Comparison of ENCODE assay signal across 23 cellular contexts in genomic region chr19:1717970-1718264, GRCh38. TPM values are rescaled to one million over a fixed set of nuclear protein-coding genes. Genes with fewer than 3 reads are reported as not detected.
A peak's percentile ranks its signal among the peaks of the same experiment; 100 is the strongest.
DNase-seq lines count a peak whose midpoint lies in the region; ATAC-seq, FAIRE-seq and TF ChIP-seq lines count a peak whose summit lies in the region.
"Had no signal": no experiment of that assay in that cellular context is flagged by ENCODE, and none has a peak within 500 bp of the region (broad histone marks: within the 10 kb centered on the region; RNA-seq: fewer than 3 reads in every experiment).

No MANE protein-coding gene starts in this region.

- TF ChIP-seq EP300 in K562 (IDR thresholded peaks at IDR 0.05; ENCODE audit: low read length) = no peak

- H2BK120ac ChIP-seq in H9 (ENCODE audit: low read depth, low read length, poor library complexity, severe bottlenecking) = no peak overlapping the region

- no peak overlapping the region for H2AFZ ChIP-seq in GM23338
- H2AFZ ChIP-seq in H9 (ENCODE audit: low read length) = no peak overlapping the region
- H2AFZ ChIP-seq in K562 (ENCODE audit: low read depth, low read length) = no peak overlapping the region

- no TSS peak for BruUV-seq in K562 (replicated peaks; lab: Mats Ljungman, UMichigan)

- in situ Hi-C loops in K562 (cut with MboI) = no loop called here

- H3K36me3 ChIP-seq in GM23338 (ENCODE audit: insufficient read depth) = no peaks in the 10 kb centered on the region
- no peaks in the 10 kb centered on the region for H3K36me3 ChIP-seq in K562 (ENCODE audit: control insufficient read depth, insufficient read depth, low read length)
- H3K36me3 ChIP-seq: BE2C had no signal

- CTCF ChIA-PET in K562 (lab: Yijun Ruan, JAX; ENCODE audit: low intra/inter-chr PET ratio) = no interaction called here

- no peak overlapping the region for H2BK20ac ChIP-seq in H9 (ENCODE audit: low read depth, low read length, poor library complexity, severe bottlenecking)

- POLR2A ChIA-PET in K562 (lab: Yijun Ruan, JAX) = interaction anchor here (0.6 kb wide), 1 partner anchor 262 kb away, joined by 4 read pairs; no protein-coding TSS in a partner anchor

- no peak overlapping the region for H2BK15ac ChIP-seq in H9 (ENCODE audit: low read depth, low read length)

- H3K9me3 ChIP-seq in H9 (ENCODE audit: control insufficient read depth, low read depth, low read length) (no peaks in the 10 kb centered on the region), K562 (replicated peaks; ENCODE audit: control insufficient read depth, insufficient read depth, low read depth, low read length) (no peaks in the 10 kb centered on the region)
- H3K9me3 ChIP-seq: BE2C, Caco-2 had no signal

- no peak overlapping the region for H3K14ac ChIP-seq in H9 (ENCODE audit: insufficient read depth, low read length)

- H3K27ac ChIP-seq in GM23338 (ENCODE audit: low read depth) (no peak overlapping the region), H9 (ENCODE audit: insufficient read length, low read depth, low read length) (no peak overlapping the region), K562 (ENCODE audit: extremely low read depth, low read depth, low read length) (no peak overlapping the region)
- H3K27ac ChIP-seq: C4-2B, KMS-11 had no signal

- H3K27me3 ChIP-seq in GM23338 (ENCODE audit: insufficient read depth) (peaks cover 20% of the 10 kb centered on the region), H9 (ENCODE audit: insufficient read depth, low read length) (no peaks in the 10 kb centered on the region; the same call in 1 of the 2 replicates), K562 (ENCODE audit: control insufficient read depth in 2 of 2, insufficient read depth in 2 of 2, low read length in 2 of 2) (peaks cover 3 to 30% of the 10 kb centered on the region in 2 experiments)

- no peaks in the 10 kb centered on the region for H3K79me2 ChIP-seq in GM23338 (replicated peaks; ENCODE audit: insufficient read depth)
- H3K79me2 ChIP-seq in H9 (ENCODE audit: insufficient read depth, low read length) = no peaks in the 10 kb centered on the region
- no peaks in the 10 kb centered on the region for H3K79me2 ChIP-seq in K562 (ENCODE audit: control insufficient read depth, insufficient read depth, low read length)

- no peaks in the 10 kb centered on the region for H3K79me1 ChIP-seq in H9 (ENCODE audit: insufficient read depth, low read depth, low read length, poor library complexity, severe bottlenecking)

- H3K27me3 Mint-ChIP-seq in GM23338 (ENCODE audit: insufficient read depth, low read depth, poor library complexity) (peaks cover 30% of the 10 kb centered on the region), H9 (ENCODE audit: low read depth) (peaks cover 82% of the 10 kb centered on the region), nephron (ENCODE audit: low read depth) (peaks cover 86% of the 10 kb centered on the region)

- no peak for FAIRE-seq in K562 (lab: Jason Lieb, UNC)
- FAIRE-seq: A204.1, D721Med, GM12892, GM18507 had no signal

- H3K4me1 Mint-ChIP-seq in GM23338 (peaks cover 13% of the 10 kb centered on the region), H9 (peaks cover 2 to 20% of the 10 kb centered on the region in 2 experiments; a peak in 3 of 4 replicates), nephron (no peaks in the 10 kb centered on the region)

- no peak overlapping the region for H3K56ac ChIP-seq in H9 (ENCODE audit: insufficient read length, low read depth, low read length)

- H3K9me1 ChIP-seq in K562 (ENCODE audit: control insufficient read depth, insufficient read depth, low read length) = no peaks in the 10 kb centered on the region

- DNase-seq in GM23338 (ENCODE audit: low spot score) = no peak
- no peak for DNase-seq in H9
- DNase-seq in K562 (ENCODE audit: extremely low read depth in 1 of 4, low spot score in 3 of 4) = no peak
- DNase-seq in ecto neural progenitor cell (ENCODE audit: low spot score) = no peak
- DNase-seq in C1 segment of cervical spinal cord (lab: John Stamatoyannopoulos, UW) = no peak
- DNase-seq: ACHN; BE2C; Caco-2; CD4-positive, alpha-beta T cell; GDM1; HCEC 1CT; HFFc6 had no signal

- H4K5ac ChIP-seq in H9 (ENCODE audit: insufficient read length, low read depth, low read length) = no peak overlapping the region

- WGBS in H9 (ENCODE audit: extremely low coverage, insufficient read length, low lambda C conversion rate) = 100% methylated on average over 1 of the region's 2 CpGs
- WGBS in K562 (ENCODE audit: insufficient coverage, low coverage, missing lambda C conversion rate) = 0% methylated on average over 1 of the region's 2 CpGs

- no peaks in the 10 kb centered on the region for H4K20me1 ChIP-seq in GM23338 (replicated peaks; ENCODE audit: insufficient read depth)
- H4K20me1 ChIP-seq in H9 (ENCODE audit: control insufficient read depth, insufficient read depth, insufficient read length) = no peaks in the 10 kb centered on the region
- H4K20me1 ChIP-seq in K562 (replicated peaks; ENCODE audit: control insufficient read depth, insufficient read depth, low read length) = 0 out of 2 replicates have a peak, but pooled peaks cover 4% of the 10 kb centered on the region

- 0 out of 2 replicates have a peak, but pooled peaks cover 3% of the 10 kb centered on the region for H3K9me2 ChIP-seq in GM23338 (ENCODE audit: insufficient read depth)

- TF ChIP-seq RAD21 in K562 (CRISPR knock-in tag; conservative IDR thresholded peaks at IDR 0.05 in 1 of 2, IDR thresholded peaks at IDR 0.05 in 1 of 2) = no peak

- peak overlapping the region; percentile 60; the same call in 2 of the 3 replicates for H3K4me3 Mint-ChIP-seq in GM23338
- H3K4me3 Mint-ChIP-seq in H9 = peak overlapping the region; percentile 31 to 73; a peak in 4 of 5 replicates
- H3K4me3 Mint-ChIP-seq in nephron = peak overlapping the region; percentile 17 to 51 (median 37)
- H3K4me3 Mint-ChIP-seq: CD4-positive, alpha-beta T cell; HFFc6 had no signal

- no peak overlapping the region for H4K91ac ChIP-seq in H9 (ENCODE audit: insufficient read length, low read depth, low read length)

- H3K36me3 Mint-ChIP-seq in GM23338 (ENCODE audit: low read depth) (no peaks in the 10 kb centered on the region; the same call in 2 of the 3 replicates), H9 (ENCODE audit: insufficient read depth in 1 of 3, low read depth in 3 of 3) (no peaks in the 10 kb centered on the region), nephron (ENCODE audit: low read depth) (no peaks in the 10 kb centered on the region)

- H3K4me3 ChIP-seq in GM23338 (no peak overlapping the region), K562 (no peak overlapping the region)

- H3K4ac ChIP-seq in H9 (ENCODE audit: low read depth, low read length) = no peak overlapping the region

- H4K8ac ChIP-seq in H9 (replicated peaks; ENCODE audit: insufficient read length, low read depth, low read length) = no peak overlapping the region

- TF ChIP-seq CTCF in GM23338 (conservative IDR thresholded peaks at IDR 0.05; ENCODE audit: low read depth in 2 of 2) (no peak), H9 (conservative IDR thresholded peaks at IDR 0.05) (no peak), K562 (IDR thresholded peaks at IDR 0.05 in 2 of 3, conservative IDR thresholded peaks at IDR 0.05 in 1 of 3; ENCODE audit: insufficient read depth in 2 of 3, low read depth in 1 of 3, low read length in 3 of 3) (no peak), nephron (IDR thresholded peaks at IDR 0.05; ENCODE audit: unreplicated experiment in 3 of 3) (no peak)

- H3K9me3 Mint-ChIP-seq in GM23338 = peaks cover 6% of the 10 kb centered on the region; the same call in 2 of the 3 replicates
- peaks cover 2 to 9% of the 10 kb centered on the region in 2 experiments; a peak in 4 of 5 replicates for H3K9me3 Mint-ChIP-seq in H9
- peaks cover 3% of the 10 kb centered on the region for H3K9me3 Mint-ChIP-seq in nephron
- H3K9me3 Mint-ChIP-seq: CD4-positive, alpha-beta T cell; HFFc6 had no signal

- no peak for TF ChIP-seq POLR2A in K562 (conservative IDR thresholded peaks at IDR 0.05)

- ATAC-seq in GM23338 (no peak), K562 (no peak), HG02981 (IDR thresholded peaks at IDR 0.05; ENCODE audit: unreplicated experiment) (no peak), GM18520 (IDR thresholded peaks at IDR 0.05; ENCODE audit: unreplicated experiment) (no peak)

- H3K9ac ChIP-seq in H9 (ENCODE audit: extremely low read depth, insufficient read length, low read length) = no peak overlapping the region
- no peak overlapping the region for H3K9ac ChIP-seq in K562 (ENCODE audit: insufficient read depth in 1 of 2, low read depth in 2 of 2, low read length in 2 of 2)
- H3K9ac ChIP-seq: KMS-11 had no signal

- no peak overlapping the region for H2BK5ac ChIP-seq in H9 (ENCODE audit: insufficient read length, low read length)

- no peak overlapping the region for H3K23ac ChIP-seq in H9 (ENCODE audit: insufficient read length, low read depth, low read length)

- H3F3A ChIP-seq in GM23338 (replicated peaks; ENCODE audit: low read depth) = 0 out of 2 replicates have a peak, but pooled peaks cover 10% of the 10 kb centered on the region

- no peak overlapping the region for H3T11ph ChIP-seq in H9 (ENCODE audit: low read length)

- H3K18ac ChIP-seq in H9 (ENCODE audit: insufficient read length, low read depth, low read length) = no peak overlapping the region

- no peak overlapping the region for H3K27ac Mint-ChIP-seq in GM23338
- no peak overlapping the region for H3K27ac Mint-ChIP-seq in H9
- H3K27ac Mint-ChIP-seq in nephron = no peak overlapping the region
- H3K27ac Mint-ChIP-seq: CD4-positive, alpha-beta T cell; HFFc6 had no signal

- no peak overlapping the region for H3K4me2 ChIP-seq in GM23338
- H3K4me2 ChIP-seq in H9 (ENCODE audit: insufficient read depth, insufficient read length, low read length) = no peak overlapping the region
- H3K4me2 ChIP-seq in K562 (ENCODE audit: insufficient read depth, low read length) = no peak overlapping the region
- H3K4me2 ChIP-seq: KMS-11 had no signal

- no peak overlapping the region for H2BK12ac ChIP-seq in H9 (ENCODE audit: insufficient read length, low read depth, low read length)

- H3K23me2 ChIP-seq in H9 (ENCODE audit: insufficient read length, low read depth, low read length, poor library complexity, severe bottlenecking) = no peaks in the 10 kb centered on the region

- intact Hi-C loops in K562 (cut with micrococcal nuclease) = no loop called here

- no peak overlapping the region for H2AK5ac ChIP-seq in H9 (ENCODE audit: insufficient read length, low read length)

- H3K4me1 ChIP-seq in GM23338 (ENCODE audit: insufficient read depth) = no peaks in the 10 kb centered on the region
- H3K4me1 ChIP-seq in H9 (ENCODE audit: insufficient read depth, low read length) = no peaks in the 10 kb centered on the region
- H3K4me1 ChIP-seq in K562 (replicated peaks in 1 of 2; ENCODE audit: control insufficient read depth in 2 of 2, insufficient read depth in 2 of 2, low read length in 2 of 2) = peaks cover 0 to 17% of the 10 kb centered on the region in 2 experiments; a peak in 2 of 5 replicates
- H3K4me1 ChIP-seq: BE2C, Caco-2 had no signal

RNA-seq across cellular contexts. Expression of gene ONECUT3, which starts 35.4 kb away (rescaled TPM):
- not detected in 2 replicates for total RNA-seq in GM23338 (2014; rRNA removed; shearing (Covaris generic))
- polyA plus RNA-seq in GM23338 (2016; fragmentation: Nextera tagmentation; extraction: Ambion mirVana) = not detected in 2 replicates
- total RNA-seq in H9 (2021) = 0.04 and 0.07 TPM in 2 replicates
- 0.12 TPM in 1 of 2 replicates, not detected in the other for total RNA-seq in K562 (2011; cell fraction: chromatin; rRNA removed; ENCODE audit: low replicate concordance)
- total RNA-seq in K562 (2011; cell fraction: nucleolus; rRNA removed) = not detected in 2 replicates
- 0.08 TPM in 1 of 2 replicates, not detected in the other for total RNA-seq in K562 (2011; cell fraction: nucleoplasm; rRNA removed)
- total RNA-seq in K562 (2014; rRNA removed) = not detected in 2 replicates
- not detected in 2 replicates for total RNA-seq in K562 (2014; rRNA removed; fragmentation: Illumina TruSeq; extraction: Trizol)
- total RNA-seq in K562 (2015; rRNA removed; fragmentation: Illumina TruSeq; extraction: Trizol) = not detected in 2 replicates
- total RNA-seq in K562 (2021) = not detected in 2 replicates
- polyA plus RNA-seq in K562 (2011; rRNA removed) = 0.01 TPM in 1 of 2 replicates, not detected in the other
- polyA plus RNA-seq in K562 (2011; cell fraction: cytosol; rRNA removed) = 0.01 and 0.04 TPM in 2 replicates
- 0.06 and 0.14 TPM in 2 replicates for polyA plus RNA-seq in K562 (2011; cell fraction: nucleus; rRNA removed)
- polyA plus RNA-seq in K562 (2012) = 0.01 and 0.07 TPM in 2 replicates
- not detected in 2 replicates for polyA plus RNA-seq in K562 (2014; fragmentation: Illumina TruSeq; extraction: Trizol)
- polyA plus RNA-seq in K562 (2014; fragmentation: Nextera tagmentation; extraction: Ambion mirVana) = not detected
- not detected in 2 replicates for polyA plus RNA-seq in K562 (2014; rRNA removed)
- 0.03 TPM in 1 of 2 replicates, not detected in the other for polyA minus RNA-seq in K562 (2011; rRNA and poly(A)+ RNA removed)
- polyA minus RNA-seq in K562 (2011; cell fraction: cytosol; rRNA and poly(A)+ RNA removed) = not detected in 2 replicates
- not detected in 2 replicates for polyA minus RNA-seq in K562 (2011; cell fraction: nucleus; rRNA and poly(A)+ RNA removed)
- total RNA-seq: Caco-2; CD4-positive, alpha-beta T cell; H4; HFFc6; HT-29 had no signal
